ENCODE assay signal across 8 cellular contexts in genomic region chr10:6200588-6201510, GRCh38. TPM values are rescaled to one million over a fixed set of nuclear protein-coding genes. Genes with fewer than 3 reads are reported as not detected.
DNase-seq lines count a peak whose midpoint lies in the region; ATAC-seq and TF ChIP-seq lines count a peak whose summit lies in the region.

No MANE protein-coding gene starts in this region.

- peaks cover 0 to 2% (median 0%) of the 10 kb centered on the region in 8 donors for H3K9me3 Mint-ChIP-seq in CD4-positive, alpha-beta memory T cell
- H3K9me3 Mint-ChIP-seq in activated CD8-positive, alpha-beta T cell treated with anti-CD3 and anti-CD28 coated beads for 36 hours = no peaks in the 10 kb centered on the region
- peaks cover 7% of the 10 kb centered on the region for H3K9me3 Mint-ChIP-seq in nephron progenitor cell

- H3K4me1 ChIP-seq in CD4-positive, alpha-beta memory T cell (ENCODE audit: insufficient read depth, low read length) = peaks cover 23% of the 10 kb centered on the region
- peaks cover 30% of the 10 kb centered on the region for H3K4me1 ChIP-seq in HUES6 (ENCODE audit: control insufficient read depth, insufficient read depth, low read length)
- peaks cover 27 to 91% (median 54%) of the 10 kb centered on the region in 3 donors for H3K4me1 ChIP-seq in esophagus squamous epithelium

- peak in 1 of 4 donors; percentile 40 for TF ChIP-seq POLR2A in esophagus squamous epithelium (IDR thresholded peaks at IDR 0.05)

- H3K36me3 ChIP-seq in CD4-positive, alpha-beta memory T cell (ENCODE audit: insufficient read depth, low read length) = no peaks in the 10 kb centered on the region
- H3K36me3 ChIP-seq in HUES6 (ENCODE audit: control insufficient read depth, insufficient read depth, low read length) = no peaks in the 10 kb centered on the region
- H3K36me3 ChIP-seq in esophagus squamous epithelium = no peaks in the 10 kb centered on the region

- H3K9me3 ChIP-seq in CD4-positive, alpha-beta memory T cell (ENCODE audit: control insufficient read depth in 1 of 2, low read length in 2 of 2) = no peaks in the 10 kb centered on the region
- H3K9me3 ChIP-seq in HUES6 (ENCODE audit: control insufficient read depth, insufficient read depth, low read depth, low read length) (no peaks in the 10 kb centered on the region), esophagus squamous epithelium (no peaks in the 10 kb centered on the region)

- H3K27ac Mint-ChIP-seq in CD4-positive, alpha-beta memory T cell = peak overlapping the region; percentile 73 to 97 (median 79)
- peak overlapping the region; percentile 85 for H3K27ac Mint-ChIP-seq in activated CD8-positive, alpha-beta T cell treated with anti-CD3 and anti-CD28 coated beads for 36 hours
- H3K27ac Mint-ChIP-seq in nephron progenitor cell = no peak overlapping the region

- peak overlapping the region in 1 of 2 donors; percentile 77 for H3K4me3 ChIP-seq in CD4-positive, alpha-beta memory T cell (ENCODE audit: low read length in 2 of 2)
- H3K4me3 ChIP-seq in HUES6 (ENCODE audit: low read depth, low read length) = peak overlapping the region; percentile 97
- H3K4me3 ChIP-seq in esophagus squamous epithelium = peak overlapping the region; percentile 65 to 90 (median 82)

- 1% methylated on average over 19 to 30 of the region's 64 CpGs for WGBS in esophagus squamous epithelium, 2 donors

- TF ChIP-seq CTCF in activated CD8-positive, alpha-beta T cell treated with anti-CD3 and anti-CD28 coated beads for 36 hours (IDR thresholded peaks at IDR 0.05) = no peak
- TF ChIP-seq CTCF in esophagus squamous epithelium (IDR thresholded peaks at IDR 0.05) (no peak), nephron progenitor cell (IDR thresholded peaks at IDR 0.05) (no peak)

- H3K4me1 Mint-ChIP-seq in CD4-positive, alpha-beta memory T cell = peaks cover 19 to 46% (median 25%) of the 10 kb centered on the region in 4 donors
- peaks cover 37% of the 10 kb centered on the region for H3K4me1 Mint-ChIP-seq in activated CD8-positive, alpha-beta T cell treated with anti-CD3 and anti-CD28 coated beads for 36 hours (ENCODE audit: low read depth)
- peaks cover 41% of the 10 kb centered on the region for H3K4me1 Mint-ChIP-seq in nephron progenitor cell

- H3K27me3 Mint-ChIP-seq in CD4-positive, alpha-beta memory T cell = no peaks in the 10 kb centered on the region
- no peaks in the 10 kb centered on the region for H3K27me3 Mint-ChIP-seq in activated CD8-positive, alpha-beta T cell treated with anti-CD3 and anti-CD28 coated beads for 36 hours
- peaks cover 25% of the 10 kb centered on the region for H3K27me3 Mint-ChIP-seq in nephron progenitor cell (ENCODE audit: low read depth, poor library complexity)

- H3K36me3 Mint-ChIP-seq in CD4-positive, alpha-beta memory T cell = peaks cover 0 to 5% of the 10 kb centered on the region in 2 donors
- H3K36me3 Mint-ChIP-seq in activated CD8-positive, alpha-beta T cell treated with anti-CD3 and anti-CD28 coated beads for 36 hours (ENCODE audit: low read depth) = peaks cover 19% of the 10 kb centered on the region
- H3K36me3 Mint-ChIP-seq in nephron progenitor cell (ENCODE audit: low read depth) = peaks cover 10% of the 10 kb centered on the region

- intact Hi-C loops in CD4-positive, alpha-beta memory T cell (cut with micrococcal nuclease) = loop anchor here (1.0 to 5.0 kb wide), 6 partner anchors 28 to 476 kb away; partner anchors contain the start of gene RBM17
- intact Hi-C loops in activated CD8-positive, alpha-beta T cell treated with anti-CD3 and anti-CD28 coated beads for 36 hours (cut with micrococcal nuclease) = loop anchor here (10.0 kb wide), 1 partner anchor 74 kb away; no protein-coding TSS in a partner anchor
- intact Hi-C loops in esophagus squamous epithelium (cut with DNase I) = loop anchor here (5.0 kb wide), 1 partner anchor 201 kb away; no protein-coding TSS in a partner anchor

- CTCF ChIA-PET in CD4-positive, alpha-beta memory T cell (lab: Charles Lee; ENCODE audit: partially characterized antibody) = interaction anchor here (1.1 to 7.9 kb wide), 17 partner anchors 12 to 334 kb away, joined by 3 to 217 read pairs (median 12); no protein-coding TSS in a partner anchor
- CTCF ChIA-PET in activated CD8-positive, alpha-beta T cell treated with anti-CD3 and anti-CD28 coated beads for 36 hours (lab: Charles Lee) = interaction anchor here (0.7 to 5.5 kb wide), 11 partner anchors 28 to 209 kb away, joined by 3 to 150 read pairs (median 3); no protein-coding TSS in a partner anchor

- H3K9ac ChIP-seq in HUES6 (ENCODE audit: low read length) = peak overlapping the region; percentile 51

- peak overlapping the region; percentile 41 for H3K27ac ChIP-seq in CD4-positive, alpha-beta memory T cell (ENCODE audit: low read depth, low read length)
- H3K27ac ChIP-seq in HUES6 (ENCODE audit: low read depth, low read length) = no peak overlapping the region
- H3K27ac ChIP-seq in esophagus squamous epithelium = peak overlapping the region; percentile 82 to 98 (median 96)

- DNase-seq in CD4-positive, alpha-beta memory T cell = peak; percentile 27 to 66 (median 42)
- DNase-seq in activated CD8-positive, alpha-beta T cell treated with anti-CD3 and anti-CD28 coated beads for 36 hours = peak; percentile 66
- DNase-seq in esophagus squamous epithelium (lab: John Stamatoyannopoulos, UW) (no peak), nephron progenitor cell (peak; percentile 77), NCI-H2107 (lab: John Stamatoyannopoulos, UW) (no peak), SHP77 treated with DMSO at 0.1 percent for 48 hours (lab: John Stamatoyannopoulos, UW) (no peak)

- ATAC-seq in activated CD8-positive, alpha-beta T cell treated with anti-CD3 and anti-CD28 coated beads for 36 hours = peak; percentile 4
- no peak for ATAC-seq in GM19452 (IDR thresholded peaks at IDR 0.05; ENCODE audit: unreplicated experiment)

- POLR2A ChIA-PET in CD4-positive, alpha-beta memory T cell (lab: Charles Lee; ENCODE audit: partially characterized antibody) = interaction anchor here (0.7 to 4.5 kb wide), 17 partner anchors 22 to 209 kb away, joined by 3 to 62 read pairs (median 12); no protein-coding TSS in a partner anchor
- POLR2A ChIA-PET in activated CD8-positive, alpha-beta T cell treated with anti-CD3 and anti-CD28 coated beads for 36 hours (lab: Charles Lee) = interaction anchor here (0.6 to 2.8 kb wide), 15 partner anchors 24 to 314 kb away, joined by 3 to 21 read pairs (median 5); no protein-coding TSS in a partner anchor

- H3K4me3 Mint-ChIP-seq in CD4-positive, alpha-beta memory T cell = peak overlapping the region; percentile 82 to 86 (median 85)
- peak overlapping the region; percentile 84 for H3K4me3 Mint-ChIP-seq in activated CD8-positive, alpha-beta T cell treated with anti-CD3 and anti-CD28 coated beads for 36 hours
- H3K4me3 Mint-ChIP-seq in nephron progenitor cell = peak overlapping the region; percentile 73

- H3K27me3 ChIP-seq in CD4-positive, alpha-beta memory T cell (ENCODE audit: insufficient read depth, low read length) = no peaks in the 10 kb centered on the region
- peaks cover 45% of the 10 kb centered on the region for H3K27me3 ChIP-seq in HUES6 (ENCODE audit: control insufficient read depth, insufficient read depth, low read length)
- peaks cover 0 to 7% (median 0%) of the 10 kb centered on the region in 4 donors for H3K27me3 ChIP-seq in esophagus squamous epithelium

RNA-seq across cellular contexts. Expression of gene PFKFB3, which starts 1.9 kb away (rescaled TPM):
- total RNA-seq in CD4-positive, alpha-beta memory T cell = 10 to 100 TPM; 55.7 to 67.1 TPM
- 10 to 100 TPM; 11.8 to 16.0 TPM for polyA plus RNA-seq in CD4-positive, alpha-beta memory T cell
- total RNA-seq in activated CD8-positive, alpha-beta T cell treated with anti-CD3 and anti-CD28 coated beads for 36 hours = 100 to 1,000 TPM; 107 to 117 TPM
- total RNA-seq in esophagus squamous epithelium = 10 to 100 TPM; 17.1 to 37.8 (median 26.2) TPM

Comparison
In these comparisons a context has a peak if more than half of its experiments do, and no peak if none do; other contexts are left out.
1. DNase-seq: peak in CD4-positive, alpha-beta memory T cell (5 of 5), activated CD8-positive, alpha-beta T cell treated with anti-CD3 and anti-CD28 coated beads for 36 hours (single experiment) and nephron progenitor cell (single experiment); none in esophagus squamous epithelium (single experiment), NCI-H2107 (single experiment) and SHP77 treated with DMSO at 0.1 percent for 48 hours (single experiment).
2. Peak in every context shown above with its lines, with median percentiles within 50 percentile points of each other: H3K4me3 Mint-ChIP-seq.